8 cellular contexts compared by ENCODE assay signal in the genomic region with DNA sequence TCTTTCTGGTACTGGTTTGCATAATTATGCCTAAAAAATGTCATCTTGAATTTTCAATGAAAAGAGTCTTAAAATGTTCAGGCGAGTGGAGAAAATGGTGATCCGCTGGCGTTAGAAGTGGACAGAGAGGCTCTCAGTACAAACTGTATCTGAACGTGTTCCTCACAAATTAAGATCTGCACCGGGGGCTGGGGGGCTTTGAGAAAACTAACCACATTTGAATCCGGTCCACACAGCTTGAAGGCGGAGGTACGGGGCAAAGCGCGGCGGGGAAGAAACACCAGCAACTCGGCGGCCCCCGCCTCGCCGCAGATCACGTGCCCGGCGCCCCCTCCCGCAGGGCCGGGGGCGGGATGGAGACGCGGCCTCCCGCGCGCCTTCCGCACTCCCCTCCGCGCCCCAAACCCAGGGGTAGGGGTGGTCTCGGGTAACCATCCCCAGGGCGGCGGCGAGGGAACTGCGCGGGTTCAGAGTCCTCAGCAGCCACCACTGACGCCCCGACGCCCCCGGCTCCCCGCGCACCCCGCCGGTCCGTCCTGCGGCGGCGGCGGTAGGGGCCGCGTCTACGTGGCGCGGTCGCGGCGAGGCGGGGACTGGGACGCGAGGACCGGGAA. TPM values are rescaled to one million over a fixed set of nuclear protein-coding genes. Genes with fewer than 3 reads are reported as not detected.
DNase-seq lines count a peak whose midpoint lies in the region; ATAC-seq, FAIRE-seq and TF ChIP-seq lines count a peak whose summit lies in the region.

No MANE protein-coding gene starts in this region.

- H3K4me1 ChIP-seq in neutrophil (ENCODE audit: control insufficient read depth in 1 of 2, insufficient read depth in 1 of 2, low read depth in 1 of 2, low read length in 1 of 2) = peaks cover 84 to 90% of the 10 kb centered on the region in 2 experiments
- peaks cover 50% of the 10 kb centered on the region for H3K4me1 ChIP-seq in upper lobe of right lung

- H3K4me3 ChIP-seq in GM12865 (ENCODE audit: low read depth, low read length) (peak overlapping the region; percentile 72), neutrophil (ENCODE audit: low read depth in 1 of 2, low read length in 1 of 2) (peak overlapping the region; percentile 82 to 84), upper lobe of right lung (peak overlapping the region; percentile 79)

- H3K36me3 ChIP-seq in neutrophil = peaks cover 23% of the 10 kb centered on the region
- peaks cover 9% of the 10 kb centered on the region for H3K36me3 ChIP-seq in upper lobe of right lung

- ATAC-seq in HG02588 (IDR thresholded peaks at IDR 0.05; ENCODE audit: unreplicated experiment) = peak; percentile 27
- ATAC-seq in upper lobe of right lung = peak; percentile 57
- ATAC-seq in esophagus mucosa = no peak

- intact Hi-C loops in upper lobe of right lung (cut with DNase I) = no loop called here

- DNase-seq in GM12865 (ENCODE audit: low read depth) (peak; percentile 50), NCI-H748 treated with DMSO at 0.1 percent for 48 hours (lab: John Stamatoyannopoulos, UW) (peak; percentile 36), frontal cortex (ENCODE audit: low spot score in 2 of 2) (peak; percentile 61 to 74), upper lobe of right lung (peak; percentile 80)
- DNase-seq in activated T-helper 9 cell treated with anti-CD3 and anti-CD28 coated beads, Interleukin-2, amount 50 U/mL, for 16 hours (ENCODE audit: low read depth) = peak; percentile 48

- no peak for FAIRE-seq in frontal cortex (lab: Jason Lieb, UNC)

- H3K27ac ChIP-seq in neutrophil (peak overlapping the region; percentile 95), upper lobe of right lung (peak overlapping the region; percentile 86)

- H3K27me3 ChIP-seq in neutrophil (no peaks in the 10 kb centered on the region), upper lobe of right lung (no peaks in the 10 kb centered on the region)

- TF ChIP-seq CTCF in GM12865 (IDR thresholded peaks at IDR 0.05; ENCODE audit: insufficient read depth, low read depth, low read length, missing control alignments) = no peak
- no peak for TF ChIP-seq CTCF in neutrophil (IDR thresholded peaks at IDR 0.05)
- no peak for TF ChIP-seq CTCF in upper lobe of right lung (IDR thresholded peaks at IDR 0.05)

- no peaks in the 10 kb centered on the region for H3K9me3 ChIP-seq in neutrophil
- no peaks in the 10 kb centered on the region for H3K9me3 ChIP-seq in upper lobe of right lung

RNA-seq across cellular contexts. Expression of gene LPIN2, which starts 0.5 kb away (rescaled TPM):
- total RNA-seq in frontal cortex (28.5 TPM), upper lobe of right lung (50.7 TPM), esophagus mucosa (6.9 TPM)
